Comparison of ENCODE assay signal across 8 cellular contexts in genomic region chr13:102591988-102592781, GRCh38. TPM values are rescaled to one million over a fixed set of nuclear protein-coding genes. Genes with fewer than 3 reads are reported as not detected.
A peak's percentile ranks its signal among the peaks of the same experiment; 100 is the strongest.
DNase-seq lines count a peak whose midpoint lies in the region; ATAC-seq and TF ChIP-seq lines count a peak whose summit lies in the region.

No MANE protein-coding gene starts in this region.

- H3K27me3 Mint-ChIP-seq in neural crest cell (ENCODE audit: low read depth), result no peaks in the 10 kb centered on the region

- H3K9ac ChIP-seq in IMR-90 (ENCODE audit: low read depth, low read length) (peak overlapping the region; percentile 69), stomach smooth muscle (ENCODE audit: low read length in 2 of 2) (peak overlapping the region; percentile 53 to 62)

- BruUV-seq in IMR-90 (replicated peaks; lab: Mats Ljungman, UMichigan), result no TSS peak

- peak overlapping the region; percentile 92 for H3K4me3 Mint-ChIP-seq in neural crest cell

- peak overlapping the region; percentile 54; the same call in 1 of the 2 replicates for H3K56ac ChIP-seq in IMR-90 (ENCODE audit: extremely low read depth, insufficient read depth, low read length)

- peak; percentile 39 for ATAC-seq in GM21515 (IDR thresholded peaks at IDR 0.05; ENCODE audit: unreplicated experiment)
- ATAC-seq in IMR-90 (ENCODE audit: low read depth), result peak; percentile 40

- CTCF ChIA-PET in IMR-90 (lab: Yijun Ruan, JAX), result interaction anchor here (0.6 to 1.5 kb wide), 8 partner anchors 15 to 519 kb away, joined by 3 read pairs; no protein-coding TSS in a partner anchor

- H3K23ac ChIP-seq in IMR-90 (ENCODE audit: low read depth, low read length), result peak overlapping the region; percentile 62

- H4K5ac ChIP-seq in IMR-90 (ENCODE audit: low read depth, low read length), result no peak overlapping the region

- peak overlapping the region; percentile 89 for H3K4me2 ChIP-seq in IMR-90 (ENCODE audit: low read depth, low read length)

- WGBS in IMR-90 (ENCODE audit: extremely low coverage in 2 of 2, insufficient read length in 1 of 2), 2 experiments, result 3% methylated on average over 6 of the region's 36 CpGs; no CpG with 5 or more reads in 1 of the 2 experiments

- peak overlapping the region; percentile 18 for H2AK9ac ChIP-seq in IMR-90 (replicated peaks; ENCODE audit: low read depth, low read length, poor library complexity)

- in situ Hi-C loops in IMR-90 (cut with MboI; ENCODE audit: low sequenced_read_pairs), result no loop called here

- H2BK15ac ChIP-seq in IMR-90 (ENCODE audit: low read depth, low read length), result no peak overlapping the region

- no peaks in the 10 kb centered on the region for H3K27me3 ChIP-seq in IMR-90 (ENCODE audit: control insufficient read depth, insufficient read depth, low read length)
- H3K27me3 ChIP-seq in stomach smooth muscle (ENCODE audit: control insufficient read depth in 1 of 2, insufficient read depth in 2 of 2, low read length in 2 of 2), result no peaks in the 10 kb centered on the region

- intact Hi-C loops in IMR-90 (cut with micrococcal nuclease), result loop anchor here (1.0 kb wide), 1 partner anchor 255 kb away; no protein-coding TSS in a partner anchor

- H2BK5ac ChIP-seq in IMR-90 (ENCODE audit: low read depth, low read length, poor library complexity, severe bottlenecking), result no peak overlapping the region

- H3K36me3 ChIP-seq in IMR-90 (ENCODE audit: control insufficient read depth, insufficient read depth, low read length) (no peaks in the 10 kb centered on the region), stomach smooth muscle (ENCODE audit: control insufficient read depth in 2 of 2, insufficient read depth in 2 of 2, low read length in 2 of 2) (no peaks in the 10 kb centered on the region)

- H3K9me3 ChIP-seq in IMR-90 (ENCODE audit: control insufficient read depth, insufficient read depth, low read length) (no peaks in the 10 kb centered on the region), stomach smooth muscle (ENCODE audit: control insufficient read depth in 2 of 2, low read length in 2 of 2) (no peaks in the 10 kb centered on the region)

- peak overlapping the region; percentile 96 for H2AFZ ChIP-seq in IMR-90 (replicated peaks; ENCODE audit: low read length, poor library complexity)

- H2BK20ac ChIP-seq in IMR-90 (ENCODE audit: low read depth, low read length), result no peak overlapping the region

- peak overlapping the region; percentile 37 for H3K4ac ChIP-seq in IMR-90 (ENCODE audit: low read depth, low read length)

- H3K4me1 Mint-ChIP-seq in neural crest cell, result peaks cover 18% of the 10 kb centered on the region

- no peaks in the 10 kb centered on the region for H3K9me1 ChIP-seq in IMR-90 (ENCODE audit: insufficient read depth, low read length)

- H3K4me1 ChIP-seq in IMR-90 (ENCODE audit: control insufficient read depth, insufficient read depth, low read length) (0 out of 2 replicates have a peak, but pooled peaks cover 2% of the 10 kb centered on the region), stomach smooth muscle (ENCODE audit: control insufficient read depth, insufficient read depth, low read length) (peaks cover 10% of the 10 kb centered on the region)

- no peaks in the 10 kb centered on the region for H4K20me1 ChIP-seq in IMR-90 (ENCODE audit: insufficient read depth, low read length)

- peaks cover 5 to 14% of the 10 kb centered on the region in 2 experiments for H3K79me1 ChIP-seq in IMR-90 (ENCODE audit: low read depth in 1 of 2, low read length in 2 of 2)

- H3K27ac ChIP-seq in IMR-90 (ENCODE audit: insufficient read depth, low read length), result peak overlapping the region; percentile 39
- H3K27ac ChIP-seq in stomach smooth muscle (ENCODE audit: low read length), result peak overlapping the region; percentile 49

- H4K8ac ChIP-seq in IMR-90 (ENCODE audit: low read depth in 2 of 2, low read length in 2 of 2), result peak overlapping the region; percentile 8 to 68; a peak in 3 of 4 replicates

- no peak for TF ChIP-seq POLR2A in IMR-90 (IDR thresholded peaks at IDR 0.05; ENCODE audit: low read depth, low read length)

- DNase-seq in DMS153 treated with DMSO at 0.1 percent for 48 hours (lab: John Stamatoyannopoulos, UW; ENCODE audit: unreplicated experiment) (peak; percentile 47), IMR-90 (peak; percentile 75), RPMI7951 (ENCODE audit: low read depth) (peak; percentile 66), foreskin fibroblast (peak; percentile 74 to 93), neural crest cell (ENCODE audit: low read depth, low spot score) (peak; percentile 69)
- DNase-seq in activated effector memory CD4-positive, alpha-beta T cell treated with Interleukin-2 at 50 U/mL for 16 hours, result peak; percentile 74

- no peak overlapping the region for H3K18ac ChIP-seq in IMR-90 (ENCODE audit: low read depth, low read length)

- no peak overlapping the region for H3K14ac ChIP-seq in IMR-90 (replicated peaks; ENCODE audit: low read depth, low read length)

- dilution Hi-C loops in IMR-90 (cut with HindIII; ENCODE audit: low sequenced_read_pairs, unreplicated experiment), result no loop called here

- TF ChIP-seq CTCF in IMR-90 (conservative IDR thresholded peaks at IDR 0.05; ENCODE audit: low read depth, low read length), result peak; percentile 64
- TF ChIP-seq CTCF in foreskin fibroblast (IDR thresholded peaks at IDR 0.05; ENCODE audit: low read depth, low read length), result peak; percentile 63
- TF ChIP-seq CTCF in neural crest cell (conservative IDR thresholded peaks at IDR 0.05), result peak; percentile 71

- H4K91ac ChIP-seq in IMR-90 (ENCODE audit: insufficient read depth, low read depth, low read length), result no peak overlapping the region; the same call in none of the 2 replicates

- POLR2A ChIA-PET in IMR-90 (lab: Charles Lee; ENCODE audit: unreplicated experiment), result interaction anchor here (0.6 kb wide), 1 partner anchor 246 kb away, joined by 5 read pairs; no protein-coding TSS in a partner anchor

- no peaks in the 10 kb centered on the region for H3K36me3 Mint-ChIP-seq in neural crest cell (ENCODE audit: low read depth)

- H3K9me3 Mint-ChIP-seq in neural crest cell, result no peaks in the 10 kb centered on the region

- peak; percentile 57 for TF ChIP-seq RAD21 in IMR-90 (IDR thresholded peaks at IDR 0.05; ENCODE audit: low read length)

- peak overlapping the region; percentile 4 for H3K27ac Mint-ChIP-seq in neural crest cell (ENCODE audit: unreplicated experiment)

- H3K4me3 ChIP-seq in IMR-90 (ENCODE audit: insufficient read depth, low read depth, low read length), result peak overlapping the region; percentile 69
- peak overlapping the region; percentile 72 to 76 for H3K4me3 ChIP-seq in foreskin fibroblast (ENCODE audit: low read depth in 1 of 2, low read length in 2 of 2)
- peak overlapping the region; percentile 81 to 85 for H3K4me3 ChIP-seq in stomach smooth muscle (ENCODE audit: low read length in 2 of 2)

- no peak overlapping the region; the same call in 1 of the 2 replicates for H2AK5ac ChIP-seq in IMR-90 (ENCODE audit: low read depth, low read length)

- H2BK120ac ChIP-seq in IMR-90 (ENCODE audit: low read depth, low read length), result no peak overlapping the region

TF ChIP-seq in IMR-90, 13 proteins besides CTCF, POLR2A, EP300 and RAD21:
- TF ChIP-seq BHLHE40 (IDR thresholded peaks at IDR 0.05; ENCODE audit: low read depth, low read length), result peak; percentile 40; the same call in 1 of the 2 replicates
- peak; percentile 86 for TF ChIP-seq CEBPB (IDR thresholded peaks at IDR 0.05; ENCODE audit: low read depth, low read length)
- TF ChIP-seq CHD1 (IDR thresholded peaks at IDR 0.05; ENCODE audit: low read depth, low read length), result no peak
- no peak for TF ChIP-seq NFE2L2 (IDR thresholded peaks at IDR 0.05; ENCODE audit: low read depth, low read length)
- TF ChIP-seq SMC3 (IDR thresholded peaks at IDR 0.05; ENCODE audit: low read depth, low read length), result peak; percentile 40
- TF ChIP-seq RCOR1 (IDR thresholded peaks at IDR 0.05; ENCODE audit: insufficient replicate concordance, low read length), result no peak
- no peak for TF ChIP-seq USF2 (IDR thresholded peaks at IDR 0.05; ENCODE audit: low read depth, low read length)
- TF ChIP-seq MXI1 (IDR thresholded peaks at IDR 0.05; ENCODE audit: borderline replicate concordance, low read depth, low read length), result peak; percentile 68
- TF ChIP-seq ELK1 (IDR thresholded peaks at IDR 0.05; ENCODE audit: borderline replicate concordance, low read depth, low read length), result no peak
- no peak for TF ChIP-seq MAZ (IDR thresholded peaks at IDR 0.05; ENCODE audit: borderline replicate concordance, low read depth, low read length)
- TF ChIP-seq MAFK (IDR thresholded peaks at IDR 0.05; ENCODE audit: low read depth, low read length), result peak; percentile 99

RNA-seq across cellular contexts. Expression of gene TPP2, which starts 4.6 kb away (rescaled TPM):
- total RNA-seq in IMR-90 (2012; rRNA removed) (52.9 and 62.2 TPM in 2 replicates), neural crest cell (62.7 and 65.9 TPM in 2 replicates)
- polyA plus RNA-seq in IMR-90 (2012; rRNA removed), result 19.6 and 27.6 TPM in 2 replicates
- 3.5 and 4.6 TPM in 2 replicates for polyA plus RNA-seq in IMR-90 (2012; cell fraction: cytosol; rRNA removed)
- polyA plus RNA-seq in IMR-90 (2012; cell fraction: nucleus; rRNA removed; ENCODE audit: low replicate concordance), result 5.1 and 37.7 TPM in 2 replicates
- 43.3 and 52.6 TPM in 2 replicates for total RNA-seq in RPMI7951 (2014; rRNA removed; shearing (Covaris generic))

Comparison
In these comparisons a context has a peak if more than half of its experiments do, and no peak if none do; other contexts are left out.
1. Peak in every context shown above with its lines: DNase-seq, ATAC-seq, H3K4me3 ChIP-seq and H3K27ac ChIP-seq.